ENCODE assay signal across 20 cellular contexts in the genomic region with DNA sequence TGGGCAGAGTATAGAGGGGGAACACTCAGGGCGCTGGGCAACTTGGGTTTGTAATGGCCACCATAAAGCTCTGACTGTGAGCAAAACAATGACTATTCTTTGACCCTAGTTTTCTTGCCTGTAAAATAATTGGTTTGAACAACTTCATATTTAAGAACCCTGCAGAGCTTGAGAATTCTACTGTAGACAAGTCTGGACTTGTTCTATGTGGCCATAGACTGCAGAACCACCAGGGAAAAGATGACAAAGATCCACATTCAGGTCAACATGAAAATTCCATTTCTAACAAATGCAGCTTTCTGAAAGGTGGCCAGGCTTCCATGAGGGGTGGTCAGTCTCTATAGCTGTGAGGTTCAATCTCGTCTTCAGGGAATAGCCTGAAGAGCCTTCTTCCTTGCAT.
DNase-seq lines count a peak whose midpoint lies in the region; ATAC-seq and TF ChIP-seq lines count a peak whose summit lies in the region.
"Had no signal": no experiment of that assay in that cellular context is flagged by ENCODE, and none has a peak within 500 bp of the region (broad histone marks: within the 10 kb centered on the region; RNA-seq: fewer than 3 reads in every experiment).

No MANE protein-coding gene starts in this region.

- H3K27ac ChIP-seq in hepatocyte (peak overlapping the region; percentile 36), right atrium auricular region (no peak overlapping the region), PC-3 (ENCODE audit: low read length) (no peak overlapping the region)
- H3K27ac ChIP-seq: A549, Peyer's patch had no signal

- H2AFZ ChIP-seq in hepatocyte (no peak overlapping the region), PC-3 (ENCODE audit: low read length) (no peak overlapping the region)

- H3K27me3 Mint-ChIP-seq in brain (no peaks in the 10 kb centered on the region), osteocyte (ENCODE audit: unreplicated experiment) (no peaks in the 10 kb centered on the region)
- H3K27me3 Mint-ChIP-seq: B cell; CD4-positive, CD25-positive, alpha-beta regulatory T cell had no signal

- H3K4me1 Mint-ChIP-seq in brain (peaks cover 18% of the 10 kb centered on the region), osteocyte (ENCODE audit: unreplicated experiment) (peaks cover 16% of the 10 kb centered on the region)
- H3K4me1 Mint-ChIP-seq: B cell; CD4-positive, CD25-positive, alpha-beta regulatory T cell had no signal

- H3K36me3 ChIP-seq in hepatocyte (replicated peaks; ENCODE audit: insufficient read depth, low read depth) (no peaks in the 10 kb centered on the region), BE2C (no peaks in the 10 kb centered on the region), right atrium auricular region (no peaks in the 10 kb centered on the region), PC-3 (ENCODE audit: low read depth, low read length) (no peaks in the 10 kb centered on the region)
- H3K36me3 ChIP-seq: Peyer's patch had no signal

- no peaks in the 10 kb centered on the region for H3K9me3 ChIP-seq in hepatocyte (ENCODE audit: low read depth)
- no peaks in the 10 kb centered on the region for H3K9me3 ChIP-seq in BE2C
- H3K9me3 ChIP-seq in right atrium auricular region = no peaks in the 10 kb centered on the region
- H3K9me3 ChIP-seq in PC-3 (ENCODE audit: low read length) = peaks cover 36% of the 10 kb centered on the region
- H3K9me3 ChIP-seq: A549, Peyer's patch had no signal

- CTCF ChIA-PET in GM10248 (lab: Yijun Ruan, JAX) = interaction anchor here (1.7 kb wide), 1 partner anchor 19 kb away, joined by 4 read pairs; no protein-coding TSS in a partner anchor
- CTCF ChIA-PET in PC-3 (lab: Charles Lee) = no interaction called here

- H3K4me2 ChIP-seq in hepatocyte (no peak overlapping the region), PC-3 (ENCODE audit: low read length) (no peak overlapping the region)
- H3K4me2 ChIP-seq: A549 had no signal

- no peaks in the 10 kb centered on the region for H3K36me3 Mint-ChIP-seq in brain
- H3K36me3 Mint-ChIP-seq in osteocyte (ENCODE audit: unreplicated experiment) = no peaks in the 10 kb centered on the region
- H3K36me3 Mint-ChIP-seq: CD4-positive, CD25-positive, alpha-beta regulatory T cell had no signal

- BruUV-seq in PC-3 (replicated peaks; lab: Mats Ljungman, UMichigan) = no TSS peak

- no peaks in the 10 kb centered on the region for H3F3A ChIP-seq in PC-3 (ENCODE audit: low read length, unreplicated experiment)

- peaks cover 0 to 13% (median 3%) of the 10 kb centered on the region in 5 experiments for H3K9me3 Mint-ChIP-seq in brain
- H3K9me3 Mint-ChIP-seq in osteocyte (ENCODE audit: unreplicated experiment) = peaks cover 5% of the 10 kb centered on the region

- H3K9me2 ChIP-seq in hepatocyte (replicated peaks; ENCODE audit: insufficient read depth) (no peaks in the 10 kb centered on the region), PC-3 (replicated peaks; ENCODE audit: low read length) (no peaks in the 10 kb centered on the region)

- 92% methylated on average over 2 of the region's 2 CpGs for WGBS in hepatocyte (ENCODE audit: low lambda C conversion rate, missing lambda C conversion rate)

- no peaks in the 10 kb centered on the region for H3K79me2 ChIP-seq in hepatocyte
- H3K79me2 ChIP-seq in PC-3 (ENCODE audit: low read length) = no peaks in the 10 kb centered on the region

- H3K4me1 ChIP-seq in hepatocyte (ENCODE audit: insufficient read depth) (peaks cover 4% of the 10 kb centered on the region), BE2C (no peaks in the 10 kb centered on the region), right atrium auricular region (no peaks in the 10 kb centered on the region), PC-3 (ENCODE audit: insufficient read depth, low read length) (no peaks in the 10 kb centered on the region)
- H3K4me1 ChIP-seq: A549, Peyer's patch had no signal

- POLR2A ChIA-PET in GM10248 (lab: Yijun Ruan, JAX) = no interaction called here
- POLR2A ChIA-PET in PC-3 (lab: Charles Lee; ENCODE audit: unreplicated experiment) = no interaction called here

- in situ Hi-C loops in KBM-7 (cut with MboI; ENCODE audit: low pct_unique_long_range_greater_than_20kb, low sequenced_read_pairs) = no loop called here

- intact Hi-C loops in PC-3 (cut with micrococcal nuclease) = no loop called here

- no peak overlapping the region for H3K9ac ChIP-seq in PC-3 (ENCODE audit: low read length)

- no peak overlapping the region for H3K4me3 Mint-ChIP-seq in brain
- H3K4me3 Mint-ChIP-seq in osteocyte (ENCODE audit: unreplicated experiment) = no peak overlapping the region
- H3K4me3 Mint-ChIP-seq: B cell; CD4-positive, CD25-positive, alpha-beta regulatory T cell had no signal

- DNase-seq in KBM-7 (peak; percentile 3), hepatocyte (ENCODE audit: low spot score) (no peak), osteocyte (ENCODE audit: extremely low spot score, unreplicated experiment) (no peak), BE2C (no peak), right atrium auricular region (ENCODE audit: low spot score) (no peak), GM10248 (ENCODE audit: extremely low spot score) (no peak), PC-3 (no peak)
- DNase-seq: CD4-positive, CD25-positive, alpha-beta regulatory T cell; DMS79; NCI-H1105; NCI-H146; NCI-H2029; NCI-H2171; NCI-H345; NCI-H774; Peyer's patch had no signal

- H3K27ac Mint-ChIP-seq in brain = peak overlapping the region in 3 of 5 experiments; percentile 49 to 75 (median 75)
- H3K27ac Mint-ChIP-seq in osteocyte (ENCODE audit: unreplicated experiment) = peak overlapping the region; percentile 60
- H3K27ac Mint-ChIP-seq: B cell; CD4-positive, CD25-positive, alpha-beta regulatory T cell had no signal

- H4K20me1 ChIP-seq in hepatocyte (ENCODE audit: insufficient read depth, poor library complexity, severe bottlenecking) (no peaks in the 10 kb centered on the region), PC-3 (ENCODE audit: low read length) (no peaks in the 10 kb centered on the region)

- no peak for ATAC-seq in PC-3
- ATAC-seq: A549, K562 had no signal

- no peaks in the 10 kb centered on the region for H3K27me3 ChIP-seq in hepatocyte
- H3K27me3 ChIP-seq in BE2C = no peaks in the 10 kb centered on the region
- H3K27me3 ChIP-seq in right atrium auricular region = no peaks in the 10 kb centered on the region
- no peaks in the 10 kb centered on the region for H3K27me3 ChIP-seq in PC-3 (ENCODE audit: low read length)
- H3K27me3 ChIP-seq: Peyer's patch had no signal

- H3K4me3 ChIP-seq in hepatocyte = no peak overlapping the region
- H3K4me3 ChIP-seq in BE2C (ENCODE audit: low read depth, low read length) = no peak overlapping the region
- no peak overlapping the region for H3K4me3 ChIP-seq in right atrium auricular region
- no peak overlapping the region for H3K4me3 ChIP-seq in PC-3 (ENCODE audit: low read length)
- H3K4me3 ChIP-seq: A549, K562, Peyer's patch had no signal

- TF ChIP-seq CTCF in brain (conservative IDR thresholded peaks at IDR 0.05) (no peak), hepatocyte (IDR thresholded peaks at IDR 0.05; ENCODE audit: poor library complexity) (no peak), osteocyte (IDR thresholded peaks at IDR 0.05) (no peak), BE2C (IDR thresholded peaks at IDR 0.05; ENCODE audit: low read depth, low read length) (no peak), right atrium auricular region (IDR thresholded peaks at IDR 0.05) (no peak), GM10248 (IDR thresholded peaks at IDR 0.05; ENCODE audit: control extremely low read depth, extremely low read depth, low read depth, missing control alignments) (no peak), PC-3 (conservative IDR thresholded peaks at IDR 0.05; ENCODE audit: low read depth, low read length) (no peak)
